In genomic region chr15:90106522-90107117, GRCh38 we compare ENCODE assay signal across 11 cellular contexts. TPM values are rescaled to one million over a fixed set of nuclear protein-coding genes. Genes with fewer than 3 reads are reported as not detected.
DNase-seq lines count a peak whose midpoint lies in the region; ATAC-seq and TF ChIP-seq lines count a peak whose summit lies in the region.
"Had no signal": no experiment of that assay in that cellular context is flagged by ENCODE, and none has a peak within 500 bp of the region (broad histone marks: within the 10 kb centered on the region; RNA-seq: fewer than 3 reads in every experiment).

No MANE protein-coding gene starts in this region.

- no peak overlapping the region for H3K27ac ChIP-seq in BLaER1 treated with 17β-estradiol and CSF1 and Interleukin-3, amounts not matched to agents 10 nM and 100 nM
- H3K27ac ChIP-seq in colonic mucosa = no peak overlapping the region

- TF ChIP-seq CTCF in colonic mucosa (IDR thresholded peaks at IDR 0.05) = no peak
- no peak for TF ChIP-seq CTCF in mesothelial cell of epicardium (IDR thresholded peaks at IDR 0.05; ENCODE audit: unreplicated experiment)

- H3K36me3 Mint-ChIP-seq in mesothelial cell of epicardium = no peaks in the 10 kb centered on the region

- DNase-seq in NCI-H2196 (lab: John Stamatoyannopoulos, UW; ENCODE audit: unreplicated experiment) = peak; percentile 29
- peak; percentile 50 for DNase-seq in colonic mucosa
- no peak for DNase-seq in mesothelial cell of epicardium (ENCODE audit: low spot score in 2 of 2, unreplicated experiment in 2 of 2)
- DNase-seq in AML-193 (lab: John Stamatoyannopoulos, UW) = no peak
- DNase-seq in SKM-1 treated with dmso at 0.1 percent for 144 hours (lab: John Stamatoyannopoulos, UW; ENCODE audit: unreplicated experiment) = no peak
- DNase-seq in COR-L47 (lab: John Stamatoyannopoulos, UW) = no peak

- H4K20me1 ChIP-seq in BLaER1 treated with 17β-estradiol and CSF1 and Interleukin-3, amounts not matched to agents 10 nM and 100 nM = no peaks in the 10 kb centered on the region

- no peak overlapping the region for H3K9ac ChIP-seq in BLaER1 treated with 17β-estradiol and CSF1 and Interleukin-3, amounts not matched to agents 10 nM and 100 nM
- no peak overlapping the region for H3K9ac ChIP-seq in colonic mucosa (ENCODE audit: low read depth in 2 of 2, low read length in 2 of 2)

- no peaks in the 10 kb centered on the region for H3K27me3 Mint-ChIP-seq in mesothelial cell of epicardium (ENCODE audit: low read depth)
- H3K27me3 Mint-ChIP-seq: central memory CD8-positive, alpha-beta T cell had no signal

- peaks cover 12 to 24% (median 18%) of the 10 kb centered on the region in 10 experiments; a peak in 19 of 20 replicates for H3K4me1 ChIP-seq in BLaER1 treated with 17β-estradiol and CSF1 and Interleukin-3, amounts not matched to agents 10 nM and 100 nM
- no peaks in the 10 kb centered on the region for H3K4me1 ChIP-seq in colonic mucosa
- H3K4me1 ChIP-seq: uterus had no signal

- peak overlapping the region in 6 of 11 experiments; percentile 5 to 58 (median 29); a peak in 9 of 22 replicates for H3K4me2 ChIP-seq in BLaER1 treated with 17β-estradiol and CSF1 and Interleukin-3, amounts not matched to agents 10 nM and 100 nM

- H3K9me3 Mint-ChIP-seq in mesothelial cell of epicardium = no peaks in the 10 kb centered on the region
- H3K9me3 Mint-ChIP-seq: central memory CD8-positive, alpha-beta T cell had no signal

- H3K9me3 ChIP-seq in BLaER1 treated with 17β-estradiol and CSF1 and Interleukin-3, amounts not matched to agents 10 nM and 100 nM (replicated peaks in 1 of 11) = no peaks in the 10 kb centered on the region
- no peaks in the 10 kb centered on the region for H3K9me3 ChIP-seq in colonic mucosa
- H3K9me3 ChIP-seq: pancreas, uterus had no signal

- peaks cover 22% of the 10 kb centered on the region for H3K4me1 Mint-ChIP-seq in mesothelial cell of epicardium

- H3K36me3 ChIP-seq in BLaER1 treated with 17β-estradiol and CSF1 and Interleukin-3, amounts not matched to agents 10 nM and 100 nM = no peaks in the 10 kb centered on the region
- H3K36me3 ChIP-seq in colonic mucosa = no peaks in the 10 kb centered on the region
- H3K36me3 ChIP-seq: pancreas, uterus had no signal

- H3K27me3 ChIP-seq in BLaER1 treated with 17β-estradiol and CSF1 and Interleukin-3, amounts not matched to agents 10 nM and 100 nM = peaks cover 6 to 16% (median 15%) of the 10 kb centered on the region in 11 experiments; a peak in 15 of 22 replicates
- H3K27me3 ChIP-seq in colonic mucosa = no peaks in the 10 kb centered on the region
- H3K27me3 ChIP-seq: pancreas, uterus had no signal

- H3K4me3 ChIP-seq in BLaER1 treated with 17β-estradiol and CSF1 and Interleukin-3, amounts not matched to agents 10 nM and 100 nM = no peak overlapping the region
- no peak overlapping the region for H3K4me3 ChIP-seq in colonic mucosa
- H3K4me3 ChIP-seq: pancreas, uterus had no signal

- ATAC-seq in HG03432 (IDR thresholded peaks at IDR 0.05; ENCODE audit: unreplicated experiment) = no peak
- ATAC-seq: pancreas had no signal

- peak overlapping the region; percentile 25 for H3K27ac Mint-ChIP-seq in mesothelial cell of epicardium

- intact Hi-C loops in colonic mucosa (cut with DNase I) = no loop called here

- H3K4me3 Mint-ChIP-seq in mesothelial cell of epicardium = no peak overlapping the region
- H3K4me3 Mint-ChIP-seq: central memory CD8-positive, alpha-beta T cell had no signal

RNA-seq across cellular contexts. Expression of gene IDH2, which starts 4.4 kb away (rescaled TPM):
- total RNA-seq in colonic mucosa = 100 to 1,000 TPM; 201 to 286 TPM
- total RNA-seq in mesothelial cell of epicardium = 126 to 132 TPM (median 127 TPM) in 3 replicates

Comparison
In these comparisons a context has a peak if more than half of its experiments do, and no peak if none do; other contexts are left out.
1. DNase-seq: peak in NCI-H2196 (single experiment) and colonic mucosa (single experiment); none in mesothelial cell of epicardium (0 of 2), AML-193 (0 of 2), SKM-1 treated with dmso at 0.1 percent for 144 hours (single experiment) and COR-L47 (single experiment).